8 cellular contexts compared by ENCODE assay signal in genomic region chr6:16332175-16332542, GRCh38.
DNase-seq lines count a peak whose midpoint lies in the region; ATAC-seq and TF ChIP-seq lines count a peak whose summit lies in the region.

No MANE protein-coding gene starts in this region.

- TF ChIP-seq CTCF in gastroesophageal sphincter (IDR thresholded peaks at IDR 0.05) (peak; percentile 91 to 94 (median 92)), osteocyte (IDR thresholded peaks at IDR 0.05) (peak; percentile 87), type B pancreatic cell (conservative IDR thresholded peaks at IDR 0.05) (peak; percentile 95)

- H3K4me3 Mint-ChIP-seq in osteocyte (ENCODE audit: unreplicated experiment) (no peak overlapping the region), type B pancreatic cell (no peak overlapping the region)

- TF ChIP-seq EP300 in gastroesophageal sphincter (IDR thresholded peaks at IDR 0.05): no peak

- no peaks in the 10 kb centered on the region for H3K9me3 Mint-ChIP-seq in osteocyte (ENCODE audit: unreplicated experiment)
- no peaks in the 10 kb centered on the region for H3K9me3 Mint-ChIP-seq in type B pancreatic cell

- DNase-seq in GM03348 (ENCODE audit: low spot score) (peak; percentile 73), H4 (ENCODE audit: low spot score) (peak; percentile 62), LHCN-M2 (ENCODE audit: low read depth) (peak; percentile 72), SHP77 (lab: John Stamatoyannopoulos, UW) (peak; percentile 51 to 53), osteocyte (ENCODE audit: extremely low spot score, unreplicated experiment) (peak; percentile 91), type B pancreatic cell (ENCODE audit: extremely low spot score, unreplicated experiment) (peak; percentile 80)
- peak; percentile 92 for DNase-seq in activated effector memory CD4-positive, alpha-beta T cell treated with anti-CD3 and anti-CD28 coated beads, Interleukin-2, amount 50 U/mL, for 16 hours

- H3K27ac ChIP-seq in gastroesophageal sphincter: no peak overlapping the region

- TF ChIP-seq POLR2A in gastroesophageal sphincter (IDR thresholded peaks at IDR 0.05): no peak

- peaks cover 0 to 12% of the 10 kb centered on the region in 2 donors for H3K36me3 ChIP-seq in gastroesophageal sphincter

- 2 to 4% methylated on average over 6 to 7 of the region's 7 CpGs for WGBS in gastroesophageal sphincter (ENCODE audit: low coverage in 1 of 2), 2 donors

- peaks cover 4 to 60% (median 18%) of the 10 kb centered on the region in 3 donors for H3K4me1 ChIP-seq in gastroesophageal sphincter

- H3K27me3 Mint-ChIP-seq in osteocyte (ENCODE audit: unreplicated experiment) (no peaks in the 10 kb centered on the region), type B pancreatic cell (no peaks in the 10 kb centered on the region)

- H3K4me3 ChIP-seq in gastroesophageal sphincter: no peak overlapping the region

- peak; percentile 57 for ATAC-seq in gastroesophageal sphincter

- H3K9me3 ChIP-seq in gastroesophageal sphincter: no peaks in the 10 kb centered on the region

- H3K27ac Mint-ChIP-seq in osteocyte (ENCODE audit: unreplicated experiment) (no peak overlapping the region), type B pancreatic cell (no peak overlapping the region)

- H3K27me3 ChIP-seq in gastroesophageal sphincter: no peaks in the 10 kb centered on the region

- peaks cover 6% of the 10 kb centered on the region for H3K36me3 Mint-ChIP-seq in osteocyte (ENCODE audit: unreplicated experiment)
- H3K36me3 Mint-ChIP-seq in type B pancreatic cell: peaks cover 13% of the 10 kb centered on the region

- H3K4me1 Mint-ChIP-seq in osteocyte (ENCODE audit: unreplicated experiment): peaks cover 29% of the 10 kb centered on the region
- H3K4me1 Mint-ChIP-seq in type B pancreatic cell (ENCODE audit: unreplicated experiment): peaks cover 11% of the 10 kb centered on the region
